In genomic region chr6:30828027-30828962, GRCh38 we compare ENCODE assay signal across 8 cellular contexts. TPM values are rescaled to one million over a fixed set of nuclear protein-coding genes. Genes with fewer than 3 reads are reported as not detected.
DNase-seq lines count a peak whose midpoint lies in the region; ATAC-seq and TF ChIP-seq lines count a peak whose summit lies in the region.

No MANE protein-coding gene starts in this region.

- H3K9ac ChIP-seq in BLaER1 treated with 17β-estradiol and CSF1 and Interleukin-3, amounts not matched to agents 10 nM and 100 nM, result peak overlapping the region; percentile 32 to 76 (median 71); a peak in 20 of 22 replicates
- H3K9ac ChIP-seq in OCI-LY3 (ENCODE audit: low read length), result no peak overlapping the region

- H3K27me3 ChIP-seq in BLaER1 treated with 17β-estradiol and CSF1 and Interleukin-3, amounts not matched to agents 10 nM and 100 nM, result no peaks in the 10 kb centered on the region
- H3K27me3 ChIP-seq in HL-60 (ENCODE audit: insufficient read depth, poor library complexity, severe bottlenecking) (no peaks in the 10 kb centered on the region), OCI-LY3 (ENCODE audit: low read depth, low read length) (peaks cover 26% of the 10 kb centered on the region), mononuclear cell (ENCODE audit: insufficient read depth, low read length) (no peaks in the 10 kb centered on the region)

- TF ChIP-seq CTCF in HL-60 (IDR thresholded peaks at IDR 0.05; ENCODE audit: insufficient read depth, low read length) (peak; percentile 88), OCI-LY3 (IDR thresholded peaks at IDR 0.05; ENCODE audit: low read depth, low read length) (peak; percentile 79), epithelial cell of esophagus (IDR thresholded peaks at IDR 0.05; ENCODE audit: insufficient read depth, low read depth, low read length, missing control alignments) (peak; percentile 96)

- peak overlapping the region; percentile 69 to 88 (median 84); a peak in 21 of 22 replicates for H3K27ac ChIP-seq in BLaER1 treated with 17β-estradiol and CSF1 and Interleukin-3, amounts not matched to agents 10 nM and 100 nM
- H3K27ac ChIP-seq in HL-60 (replicated peaks), result no peak overlapping the region; the same call in 1 of the 2 replicates
- no peak overlapping the region for H3K27ac ChIP-seq in OCI-LY3 (ENCODE audit: low read length)

- ATAC-seq in GM21786 (IDR thresholded peaks at IDR 0.05; ENCODE audit: unreplicated experiment), result no peak

- H3K4me3 ChIP-seq in BLaER1 treated with 17β-estradiol and CSF1 and Interleukin-3, amounts not matched to agents 10 nM and 100 nM, result peak overlapping the region in 2 of 10 experiments; percentile 14 to 43; a peak in 1 of 20 replicates
- H3K4me3 ChIP-seq in HL-60 (replicated peaks; ENCODE audit: insufficient read depth, low read length), result no peak overlapping the region
- no peak overlapping the region for H3K4me3 ChIP-seq in OCI-LY3 (ENCODE audit: low read length)
- H3K4me3 ChIP-seq in epithelial cell of esophagus (ENCODE audit: low read length), result no peak overlapping the region
- peak overlapping the region; percentile 50 for H3K4me3 ChIP-seq in mononuclear cell (ENCODE audit: low read length)

- peak overlapping the region; percentile 82 to 95 (median 88) for H3K4me2 ChIP-seq in BLaER1 treated with 17β-estradiol and CSF1 and Interleukin-3, amounts not matched to agents 10 nM and 100 nM
- H3K4me2 ChIP-seq in OCI-LY3 (ENCODE audit: low read length), result no peak overlapping the region; the same call in 1 of the 2 replicates

- H3K79me2 ChIP-seq in OCI-LY3 (ENCODE audit: low read length), result no peaks in the 10 kb centered on the region

- no peaks in the 10 kb centered on the region for H3K36me3 ChIP-seq in BLaER1 treated with 17β-estradiol and CSF1 and Interleukin-3, amounts not matched to agents 10 nM and 100 nM
- H3K36me3 ChIP-seq in OCI-LY3 (replicated peaks; ENCODE audit: low read depth, low read length), result no peaks in the 10 kb centered on the region

- H3K9me3 ChIP-seq in BLaER1 treated with 17β-estradiol and CSF1 and Interleukin-3, amounts not matched to agents 10 nM and 100 nM (replicated peaks in 1 of 11), result no peaks in the 10 kb centered on the region
- H3K9me3 ChIP-seq in OCI-LY3 (ENCODE audit: insufficient read depth, low read length), result no peaks in the 10 kb centered on the region
- H3K9me3 ChIP-seq in mononuclear cell (ENCODE audit: low read depth, low read length), result no peaks in the 10 kb centered on the region

- DNase-seq in HL-60 (ENCODE audit: low read depth in 1 of 2, low spot score in 1 of 2) (peak; percentile 49 to 78), activated T-cell treated with anti-CD3 and anti-CD28 coated beads for 1 hour (ENCODE audit: low read depth) (peak; percentile 79), epithelial cell of esophagus (ENCODE audit: low read depth) (peak; percentile 92)
- DNase-seq in stimulated activated CD8-positive, alpha-beta memory T cell treated with anti-CD3 and anti-CD28 coated beads, Interleukin-15, amount 100 ng/mL, for 24 hours (ENCODE audit: low read depth), result peak; percentile 65

- peaks cover 56 to 83% (median 72%) of the 10 kb centered on the region in 10 experiments for H3K4me1 ChIP-seq in BLaER1 treated with 17β-estradiol and CSF1 and Interleukin-3, amounts not matched to agents 10 nM and 100 nM
- H3K4me1 ChIP-seq in OCI-LY3 (ENCODE audit: low read length) (peaks cover 36% of the 10 kb centered on the region), mononuclear cell (ENCODE audit: insufficient read depth, low read length) (peaks cover 61% of the 10 kb centered on the region)

- no peaks in the 10 kb centered on the region for H4K20me1 ChIP-seq in BLaER1 treated with 17β-estradiol and CSF1 and Interleukin-3, amounts not matched to agents 10 nM and 100 nM
- no peaks in the 10 kb centered on the region for H4K20me1 ChIP-seq in OCI-LY3 (ENCODE audit: insufficient read depth, low read length)

- no peak overlapping the region; the same call in 1 of the 2 replicates for H2AFZ ChIP-seq in OCI-LY3 (ENCODE audit: low read depth, low read length)

RNA-seq across cellular contexts. Expression of gene DDR1, which starts 56.0 kb away (rescaled TPM):
- total RNA-seq in mononuclear cell, result 2.5 TPM

Comparison
In these comparisons a context has a peak if more than half of its experiments do, and no peak if none do; other contexts are left out.
1. H3K27ac ChIP-seq: peak in BLaER1 treated with 17β-estradiol and CSF1 and Interleukin-3, amounts not matched to agents 10 nM and 100 nM (11 of 11); none in HL-60 (single experiment) and OCI-LY3 (single experiment).
2. Peak in every context shown above with its lines, with median percentiles within 50 percentile points of each other: DNase-seq and CTCF ChIP-seq.